In the genomic region with DNA sequence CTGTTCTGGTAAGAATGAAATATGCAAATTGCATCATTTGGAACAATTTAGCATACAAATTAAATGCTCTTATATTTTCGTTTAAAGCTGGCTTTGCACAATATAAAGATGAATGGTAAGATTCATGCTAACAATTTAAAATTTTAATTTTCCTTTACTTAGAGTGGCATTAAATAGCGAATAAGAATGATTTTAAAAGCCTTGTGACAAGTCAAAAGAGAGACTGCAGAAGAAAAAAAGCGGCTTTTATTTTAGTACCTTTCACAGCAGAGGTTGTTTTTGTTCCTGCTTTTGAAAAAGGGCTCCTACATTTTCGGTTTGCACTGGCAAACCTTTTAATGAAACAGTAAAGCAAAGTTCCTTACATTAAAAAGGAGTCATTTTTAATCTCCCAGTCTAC, we compare ENCODE assay signal across 17 cellular contexts.
DNase-seq lines count a peak whose midpoint lies in the region; ATAC-seq, FAIRE-seq and TF ChIP-seq lines count a peak whose summit lies in the region.
"Had no signal": no experiment of that assay in that cellular context is flagged by ENCODE, and none has a peak within 500 bp of the region (broad histone marks: within the 10 kb centered on the region; RNA-seq: fewer than 3 reads in every experiment).

No MANE protein-coding gene starts in this region.

- POLR2A ChIA-PET in activated naive CD8-positive, alpha-beta T cell treated with anti-CD3 and anti-CD28 coated beads, Interleukin-2, amount 10 ng/mL, durations not matched to agents 7 days and 5 days (lab: Charles Lee) = interaction anchor here (0.7 kb wide), 2 partner anchors 41 to 56 kb away, joined by 3 to 4 read pairs; no protein-coding TSS in a partner anchor

- intact Hi-C loops in activated T-helper 1 cell treated with anti-CD3 and anti-CD28 coated beads, Interleukin-12 subunit alpha, Interleukin-12 subunit beta, Interleukin-2, Interleukin-4 antibody, amounts not matched to agents 30 ng/mL and 10 ng/mL and 1 ng/mL, durations not matched to agents 14 hours and 24 hours and 36 hours (cut with micrococcal nuclease) = loop anchor here (2.0 kb wide), 2 partner anchors 153 to 181 kb away; no protein-coding TSS in a partner anchor

- H3K27me3 Mint-ChIP-seq in activated T-cell treated with anti-CD3 and anti-CD28 coated beads, Interleukin-2, amount 50 U/mL, for 72 hours (ENCODE audit: low read depth) = no peaks in the 10 kb centered on the region
- no peaks in the 10 kb centered on the region for H3K27me3 Mint-ChIP-seq in activated T-cell treated with anti-CD3 and anti-CD28 coated beads, Interleukin-2, amount 50 U/mL, for 4 hours (ENCODE audit: low read depth)
- H3K27me3 Mint-ChIP-seq in activated T-helper 1 cell treated with anti-CD3 and anti-CD28 coated beads, Interleukin-12 subunit alpha, Interleukin-12 subunit beta, Interleukin-2, Interleukin-4 antibody, amounts not matched to agents 30 ng/mL and 10 ng/mL and 1 ng/mL, durations not matched to agents 14 hours and 24 hours and 36 hours (ENCODE audit: insufficient read depth) = no peaks in the 10 kb centered on the region
- no peaks in the 10 kb centered on the region for H3K27me3 Mint-ChIP-seq in activated naive CD8-positive, alpha-beta T cell treated with anti-CD3 and anti-CD28 coated beads, Interleukin-2, amount 10 ng/mL, durations not matched to agents 7 days and 5 days
- H3K27me3 Mint-ChIP-seq in stimulated activated naive B cell treated with anti-CD40 and anti-IgM and Interleukin-4, amounts not matched to agents 10 μg/mL and 1 μg/mL and 100 μg/mL, for 72 hours = no peaks in the 10 kb centered on the region
- H3K27me3 Mint-ChIP-seq: CD8-positive, alpha-beta memory T cell had no signal

- peak overlapping the region; percentile 89 for H3K27ac Mint-ChIP-seq in activated T-cell treated with anti-CD3 and anti-CD28 coated beads, Interleukin-2, amount 50 U/mL, for 72 hours
- peak overlapping the region; percentile 97 for H3K27ac Mint-ChIP-seq in activated T-helper 1 cell treated with anti-CD3 and anti-CD28 coated beads, Interleukin-12 subunit alpha, Interleukin-12 subunit beta, Interleukin-2, Interleukin-4 antibody, amounts not matched to agents 30 ng/mL and 10 ng/mL and 1 ng/mL, durations not matched to agents 14 hours and 24 hours and 36 hours
- no peak overlapping the region for H3K27ac Mint-ChIP-seq in activated naive CD8-positive, alpha-beta T cell treated with anti-CD3 and anti-CD28 coated beads, Interleukin-2, amount 10 ng/mL, durations not matched to agents 7 days and 5 days
- peak overlapping the region; percentile 43 for H3K27ac Mint-ChIP-seq in stimulated activated naive B cell treated with anti-CD40 and anti-IgM and Interleukin-4, amounts not matched to agents 10 μg/mL and 1 μg/mL and 100 μg/mL, for 72 hours

- TF ChIP-seq CTCF in D721Med (IDR thresholded peaks at IDR 0.05; ENCODE audit: insufficient read depth, missing control alignments) = no peak

- no peak for ATAC-seq in activated T-cell treated with anti-CD3 and anti-CD28 coated beads, Interleukin-2, amount 50 U/mL, for 72 hours (replicated peaks in 1 of 2)
- no peak for ATAC-seq in activated T-cell treated with anti-CD3 and anti-CD28 coated beads, Interleukin-2, amount 50 U/mL, for 4 hours
- ATAC-seq in activated naive CD8-positive, alpha-beta T cell treated with anti-CD3 and anti-CD28 coated beads, Interleukin-2, amount 10 ng/mL, durations not matched to agents 7 days and 5 days (ENCODE audit: low read depth) = no peak
- no peak for ATAC-seq in stimulated activated naive B cell treated with anti-CD40 and anti-IgM and Interleukin-4, amounts not matched to agents 10 μg/mL and 1 μg/mL and 100 μg/mL, for 72 hours (replicated peaks)
- no peak for ATAC-seq in GM18519 (IDR thresholded peaks at IDR 0.05; ENCODE audit: low FRiP score, unreplicated experiment)

- H3K4me1 Mint-ChIP-seq in activated T-cell treated with anti-CD3 and anti-CD28 coated beads, Interleukin-2, amount 50 U/mL, for 72 hours (ENCODE audit: low read depth) = peaks cover 93% of the 10 kb centered on the region
- peaks cover 47% of the 10 kb centered on the region for H3K4me1 Mint-ChIP-seq in activated T-cell treated with anti-CD3 and anti-CD28 coated beads, Interleukin-2, amount 50 U/mL, for 4 hours (ENCODE audit: low read depth)
- peaks cover 91% of the 10 kb centered on the region for H3K4me1 Mint-ChIP-seq in activated T-helper 1 cell treated with anti-CD3 and anti-CD28 coated beads, Interleukin-12 subunit alpha, Interleukin-12 subunit beta, Interleukin-2, Interleukin-4 antibody, amounts not matched to agents 30 ng/mL and 10 ng/mL and 1 ng/mL, durations not matched to agents 14 hours and 24 hours and 36 hours (ENCODE audit: low read depth)
- H3K4me1 Mint-ChIP-seq in activated naive CD8-positive, alpha-beta T cell treated with anti-CD3 and anti-CD28 coated beads, Interleukin-2, amount 10 ng/mL, durations not matched to agents 7 days and 5 days = peaks cover 41% of the 10 kb centered on the region
- H3K4me1 Mint-ChIP-seq in stimulated activated naive B cell treated with anti-CD40 and anti-IgM and Interleukin-4, amounts not matched to agents 10 μg/mL and 1 μg/mL and 100 μg/mL, for 72 hours = peaks cover 55 to 82% of the 10 kb centered on the region in 2 donors

- FAIRE-seq in D721Med (lab: Jason Lieb, UNC) = no peak
- FAIRE-seq: H54 had no signal

- H3K9me3 Mint-ChIP-seq in activated T-cell treated with anti-CD3 and anti-CD28 coated beads, Interleukin-2, amount 50 U/mL, for 72 hours = peaks cover 0 to 1% of the 10 kb centered on the region in 2 donors
- no peaks in the 10 kb centered on the region for H3K9me3 Mint-ChIP-seq in activated T-cell treated with anti-CD3 and anti-CD28 coated beads, Interleukin-2, amount 50 U/mL, for 4 hours
- H3K9me3 Mint-ChIP-seq in activated T-helper 1 cell treated with anti-CD3 and anti-CD28 coated beads, Interleukin-12 subunit alpha, Interleukin-12 subunit beta, Interleukin-2, Interleukin-4 antibody, amounts not matched to agents 30 ng/mL and 10 ng/mL and 1 ng/mL, durations not matched to agents 14 hours and 24 hours and 36 hours = no peaks in the 10 kb centered on the region
- H3K9me3 Mint-ChIP-seq in activated naive CD8-positive, alpha-beta T cell treated with anti-CD3 and anti-CD28 coated beads, Interleukin-2, amount 10 ng/mL, durations not matched to agents 7 days and 5 days = no peaks in the 10 kb centered on the region
- no peaks in the 10 kb centered on the region for H3K9me3 Mint-ChIP-seq in stimulated activated naive B cell treated with anti-CD40 and anti-IgM and Interleukin-4, amounts not matched to agents 10 μg/mL and 1 μg/mL and 100 μg/mL, for 72 hours
- H3K9me3 Mint-ChIP-seq: CD8-positive, alpha-beta memory T cell had no signal

- H3K4me3 Mint-ChIP-seq in activated T-cell treated with anti-CD3 and anti-CD28 coated beads, Interleukin-2, amount 50 U/mL, for 72 hours = peak overlapping the region; percentile 83 to 84
- H3K4me3 Mint-ChIP-seq in activated T-cell treated with anti-CD3 and anti-CD28 coated beads, Interleukin-2, amount 50 U/mL, for 4 hours = no peak overlapping the region
- H3K4me3 Mint-ChIP-seq in activated T-helper 1 cell treated with anti-CD3 and anti-CD28 coated beads, Interleukin-12 subunit alpha, Interleukin-12 subunit beta, Interleukin-2, Interleukin-4 antibody, amounts not matched to agents 30 ng/mL and 10 ng/mL and 1 ng/mL, durations not matched to agents 14 hours and 24 hours and 36 hours = no peak overlapping the region
- peak overlapping the region; percentile 33 for H3K4me3 Mint-ChIP-seq in activated naive CD8-positive, alpha-beta T cell treated with anti-CD3 and anti-CD28 coated beads, Interleukin-2, amount 10 ng/mL, durations not matched to agents 7 days and 5 days
- H3K4me3 Mint-ChIP-seq in stimulated activated naive B cell treated with anti-CD40 and anti-IgM and Interleukin-4, amounts not matched to agents 10 μg/mL and 1 μg/mL and 100 μg/mL, for 72 hours = no peak overlapping the region
- H3K4me3 Mint-ChIP-seq: CD8-positive, alpha-beta memory T cell had no signal

- no peak for DNase-seq in activated T-cell treated with anti-CD3 and anti-CD28 coated beads, Interleukin-2, amount 50 U/mL, for 72 hours
- DNase-seq in activated T-cell treated with anti-CD3 and anti-CD28 coated beads, Interleukin-2, amount 50 U/mL, for 4 hours = no peak
- no peak for DNase-seq in activated T-helper 1 cell treated with anti-CD3 and anti-CD28 coated beads, Interleukin-12 subunit alpha, Interleukin-12 subunit beta, Interleukin-2, Interleukin-4 antibody, amounts not matched to agents 30 ng/mL and 10 ng/mL and 1 ng/mL, durations not matched to agents 14 hours and 24 hours and 36 hours (ENCODE audit: low spot score)
- DNase-seq in activated naive CD8-positive, alpha-beta T cell treated with anti-CD3 and anti-CD28 coated beads, Interleukin-2, amount 10 ng/mL, durations not matched to agents 7 days and 5 days = no peak
- DNase-seq in stimulated activated naive B cell treated with anti-CD40 and anti-IgM and Interleukin-4, amounts not matched to agents 10 μg/mL and 1 μg/mL and 100 μg/mL, for 72 hours = no peak
- DNase-seq in D721Med (ENCODE audit: insufficient read length, low spot score) = no peak
- DNase-seq: ACHN; C1 segment of cervical spinal cord; CD8-positive, alpha-beta memory T cell; DMS 273 treated with DMSO at 0.1 percent for 48 hours; DND-41; NCI-H1694 treated with DMSO at 0.1 percent for 48 hours; NCI-H510A treated with DMSO at 0.1 percent for 48 hours; NCI-H774; Right ventricle myocardium superior had no signal

- H3K36me3 Mint-ChIP-seq in activated T-cell treated with anti-CD3 and anti-CD28 coated beads, Interleukin-2, amount 50 U/mL, for 72 hours (ENCODE audit: insufficient read depth in 2 of 2) = peaks cover 7 to 8% of the 10 kb centered on the region in 2 donors
- H3K36me3 Mint-ChIP-seq in activated T-cell treated with anti-CD3 and anti-CD28 coated beads, Interleukin-2, amount 50 U/mL, for 4 hours (ENCODE audit: insufficient read depth) = peaks cover 43% of the 10 kb centered on the region
- peaks cover 52% of the 10 kb centered on the region for H3K36me3 Mint-ChIP-seq in activated T-helper 1 cell treated with anti-CD3 and anti-CD28 coated beads, Interleukin-12 subunit alpha, Interleukin-12 subunit beta, Interleukin-2, Interleukin-4 antibody, amounts not matched to agents 30 ng/mL and 10 ng/mL and 1 ng/mL, durations not matched to agents 14 hours and 24 hours and 36 hours (ENCODE audit: low read depth)
- H3K36me3 Mint-ChIP-seq in activated naive CD8-positive, alpha-beta T cell treated with anti-CD3 and anti-CD28 coated beads, Interleukin-2, amount 10 ng/mL, durations not matched to agents 7 days and 5 days = peaks cover 57% of the 10 kb centered on the region
- H3K36me3 Mint-ChIP-seq in stimulated activated naive B cell treated with anti-CD40 and anti-IgM and Interleukin-4, amounts not matched to agents 10 μg/mL and 1 μg/mL and 100 μg/mL, for 72 hours = peaks cover 20 to 35% of the 10 kb centered on the region in 2 donors

Comparison
In these comparisons a context has a peak if more than half of its experiments do, and no peak if none do; other contexts are left out.
1. H3K4me3 Mint-ChIP-seq: peak in activated T-cell treated with anti-CD3 and anti-CD28 coated beads, Interleukin-2, amount 50 U/mL, for 72 hours (2 of 2) and activated naive CD8-positive, alpha-beta T cell treated with anti-CD3 and anti-CD28 coated beads, Interleukin-2, amount 10 ng/mL, durations not matched to agents 7 days and 5 days (single experiment); none in activated T-cell treated with anti-CD3 and anti-CD28 coated beads, Interleukin-2, amount 50 U/mL, for 4 hours (single experiment), activated T-helper 1 cell treated with anti-CD3 and anti-CD28 coated beads, Interleukin-12 subunit alpha, Interleukin-12 subunit beta, Interleukin-2, Interleukin-4 antibody, amounts not matched to agents 30 ng/mL and 10 ng/mL and 1 ng/mL, durations not matched to agents 14 hours and 24 hours and 36 hours (single experiment) and stimulated activated naive B cell treated with anti-CD40 and anti-IgM and Interleukin-4, amounts not matched to agents 10 μg/mL and 1 μg/mL and 100 μg/mL, for 72 hours (0 of 2).